Comparison of ENCODE assay signal across 1 cellular context in genomic region chr7:129559564-129559963, GRCh38.
TF ChIP-seq lines count a peak whose summit lies in the region.

No MANE protein-coding gene starts in this region.

TF ChIP-seq in K562, 482 proteins besides CTCF, POLR2A, EP300 and RAD21 (continued from another document and continues in another):
- no peak for TF ChIP-seq THAP12 (CRISPR knock-in tag; IDR thresholded peaks at IDR 0.05)
- TF ChIP-seq NCOA1 (IDR thresholded peaks at IDR 0.05; ENCODE audit: low read depth), result no peak
- 0 out of 2 replicates have a peak, but pooled peaks have one; percentile 19 for TF ChIP-seq CREM (IDR thresholded peaks at IDR 0.05; ENCODE audit: low read depth)
- no peak for TF ChIP-seq PRDM10 (IDR thresholded peaks at IDR 0.05; ENCODE audit: partially characterized antibody)
- TF ChIP-seq ZBED1 (IDR thresholded peaks at IDR 0.05), result no peak
- TF ChIP-seq ERF (CRISPR knock-in tag; IDR thresholded peaks at IDR 0.05), result 0 out of 2 replicates have a peak, but pooled peaks have one; percentile 46
- no peak for TF ChIP-seq HMGN3 (IDR thresholded peaks at IDR 0.05; ENCODE audit: borderline replicate concordance, extremely low read depth, insufficient read length, low read depth, low read length)
- TF ChIP-seq FOXA3 (CRISPR knock-in tag; conservative IDR thresholded peaks at IDR 0.05 in 1 of 2, IDR thresholded peaks at IDR 0.05 in 1 of 2), result no peak
- TF ChIP-seq HDAC6 (IDR thresholded peaks at IDR 0.05; ENCODE audit: low read depth, low read length), result no peak
- no peak for TF ChIP-seq LCOR (CRISPR knock-in tag; IDR thresholded peaks at IDR 0.05)
- no peak for TF ChIP-seq REST (CRISPR knock-in tag; IDR thresholded peaks at IDR 0.05; ENCODE audit: low read depth)
- TF ChIP-seq POLR2G (IDR thresholded peaks at IDR 0.05; ENCODE audit: low read depth, low read length), result no peak
- TF ChIP-seq ZNF175 (CRISPR knock-in tag; IDR thresholded peaks at IDR 0.05; ENCODE audit: low read depth), result peak; percentile 40; the same call in 1 of the 2 replicates
- TF ChIP-seq ZNF124 (CRISPR knock-in tag; IDR thresholded peaks at IDR 0.05), result no peak
- 0 out of 2 replicates have a peak, but pooled peaks have one; percentile 28 for TF ChIP-seq DEAF1 (CRISPR knock-in tag; IDR thresholded peaks at IDR 0.05)
- peak; percentile 62 for TF ChIP-seq PML (IDR thresholded peaks at IDR 0.05; ENCODE audit: low read length)
- TF ChIP-seq SMARCA5 (IDR thresholded peaks at IDR 0.05), result no peak
- peak; percentile 48; the same call in 1 of the 2 replicates for TF ChIP-seq ZNF239 (CRISPR knock-in tag; IDR thresholded peaks at IDR 0.05)
- TF ChIP-seq E4F1 (CRISPR knock-in tag; IDR thresholded peaks at IDR 0.05; ENCODE audit: borderline replicate concordance), result no peak
- TF ChIP-seq RUNX1 (IDR thresholded peaks at IDR 0.05; ENCODE audit: low read depth), result no peak
- no peak for TF ChIP-seq ZNF77 (CRISPR knock-in tag; IDR thresholded peaks at IDR 0.05)
- 0 out of 2 replicates have a peak, but pooled peaks have one; percentile 14 for TF ChIP-seq AFF4 (CRISPR knock-in tag; IDR thresholded peaks at IDR 0.05)
- no peak for TF ChIP-seq ETV6 (IDR thresholded peaks at IDR 0.05; ENCODE audit: borderline replicate concordance in 1 of 2, low read depth in 2 of 2, low read length in 1 of 2)
- no peak for TF ChIP-seq ETV6 (CRISPR knock-in tag; IDR thresholded peaks at IDR 0.05; ENCODE audit: borderline replicate concordance)
- TF ChIP-seq ZNF197 (CRISPR knock-in tag; IDR thresholded peaks at IDR 0.05; ENCODE audit: low read depth), result no peak
- TF ChIP-seq ETS2 (tag; IDR thresholded peaks at IDR 0.05; ENCODE audit: borderline replicate concordance, poor library complexity, severe bottlenecking), result no peak
- no peak for TF ChIP-seq ZNF766 (CRISPR knock-in tag; conservative IDR thresholded peaks at IDR 0.05)
- TF ChIP-seq E2F8 (IDR thresholded peaks at IDR 0.05; ENCODE audit: low read depth, partially characterized antibody), result no peak
- no peak for TF ChIP-seq SP1 (CRISPR knock-in tag; IDR thresholded peaks at IDR 0.05)
- TF ChIP-seq KDM2B (CRISPR knock-in tag; IDR thresholded peaks at IDR 0.05), result no peak
- TF ChIP-seq DMBX1 (CRISPR knock-in tag; IDR thresholded peaks at IDR 0.05; ENCODE audit: borderline replicate concordance), result 0 out of 2 replicates have a peak, but pooled peaks have one; percentile 11
- no peak for TF ChIP-seq STAT6 (CRISPR knock-in tag; IDR thresholded peaks at IDR 0.05)
- TF ChIP-seq FOXK1 (CRISPR knock-in tag; IDR thresholded peaks at IDR 0.05; ENCODE audit: borderline replicate concordance), result no peak
- no peak for TF ChIP-seq TSC22D4 (tag; IDR thresholded peaks at IDR 0.05)
- no peak for TF ChIP-seq ZNF165 (CRISPR knock-in tag; IDR thresholded peaks at IDR 0.05; ENCODE audit: borderline replicate concordance)
